ENCODE assay signal across 11 cellular contexts in genomic region chr7:47570649-47571050, GRCh38. TPM values are rescaled to one million over a fixed set of nuclear protein-coding genes. Genes with fewer than 3 reads are reported as not detected.
DNase-seq lines count a peak whose midpoint lies in the region; ATAC-seq and TF ChIP-seq lines count a peak whose summit lies in the region.
"Had no signal": no experiment of that assay in that cellular context is flagged by ENCODE, and none has a peak within 500 bp of the region (broad histone marks: within the 10 kb centered on the region; RNA-seq: fewer than 3 reads in every experiment).

No MANE protein-coding gene starts in this region.

- intact Hi-C loops in heart left ventricle (cut with DNase I) (loop anchor here in 5 of 10 donors (5.0 to 10.0 kb wide), 6 partner anchors 86 to 286 kb away; no protein-coding TSS in a partner anchor), psoas muscle (cut with DNase I) (loop anchor here in 1 of 2 donors (10.0 kb wide), 2 partner anchors 126 to 244 kb away; no protein-coding TSS in a partner anchor)

- TF ChIP-seq POLR2A in heart left ventricle (IDR thresholded peaks at IDR 0.05), result no peak

- H3K4me1 ChIP-seq in heart left ventricle (peaks cover 0 to 76% (median 35%) of the 10 kb centered on the region in 12 donors), psoas muscle (peaks cover 22% of the 10 kb centered on the region)

- ATAC-seq in heart left ventricle, result peak; percentile 33 to 69 (median 62)
- peak in 3 of 4 donors; percentile 24 to 27 (median 26) for ATAC-seq in psoas muscle
- ATAC-seq in HG03469 (IDR thresholded peaks at IDR 0.05; ENCODE audit: unreplicated experiment), result no peak
- no peak for ATAC-seq in HG02938 (IDR thresholded peaks at IDR 0.05; ENCODE audit: unreplicated experiment)

- DNase-seq in AG08395 (ENCODE audit: low spot score), result peak; percentile 54
- DNase-seq in heart left ventricle, result peak in 1 of 5 donors; percentile 68
- DNase-seq in psoas muscle, result peak; percentile 44 to 70
- DNase-seq in NCI-H1105 treated with DMSO at 0.1 percent for 48 hours (lab: John Stamatoyannopoulos, UW), result no peak
- DNase-seq in HPDE6-E6E7 (ENCODE audit: extremely low spot score), result no peak
- DNase-seq: activated T-cell treated with anti-CD3 and anti-CD28 coated beads for 4 hours, T-helper 17 cell had no signal

- no peaks in the 10 kb centered on the region for H3K36me3 ChIP-seq in heart left ventricle
- no peaks in the 10 kb centered on the region for H3K36me3 ChIP-seq in psoas muscle (ENCODE audit: insufficient read depth in 1 of 2, low read depth in 1 of 2)

- H3K27ac ChIP-seq in VCaP (peak overlapping the region; percentile 24; the same call in 1 of the 2 replicates), heart left ventricle (peak overlapping the region; percentile 51 to 93 (median 82)), psoas muscle (peak overlapping the region; percentile 53)

- TF ChIP-seq CTCF in VCaP (conservative IDR thresholded peaks at IDR 0.05), result no peak
- no peak for TF ChIP-seq CTCF in heart left ventricle (IDR thresholded peaks at IDR 0.05)
- no peak for TF ChIP-seq CTCF in psoas muscle (IDR thresholded peaks at IDR 0.05)

- 51 to 58% (median 54%) methylated on average over 4 of the region's 4 CpGs for WGBS in heart left ventricle, 4 donors
- WGBS in psoas muscle, 3 donors, result 66 to 75% (median 67%) methylated on average over 4 of the region's 4 CpGs

- H3K9me3 ChIP-seq in heart left ventricle (no peaks in the 10 kb centered on the region), psoas muscle (no peaks in the 10 kb centered on the region)
- H3K9me3 ChIP-seq: HAP-1 had no signal

- H3K4me3 ChIP-seq in heart left ventricle (no peak overlapping the region), psoas muscle (no peak overlapping the region)
- H3K4me3 ChIP-seq: HAP-1 had no signal

- H3K27me3 ChIP-seq in heart left ventricle (no peaks in the 10 kb centered on the region), psoas muscle (ENCODE audit: insufficient read depth in 3 of 3, low read length in 2 of 3) (peaks cover 0 to 2% (median 0%) of the 10 kb centered on the region in 3 donors)

RNA-seq across cellular contexts. Expression of gene TNS3, which starts 11.3 kb away (rescaled TPM):
- total RNA-seq in heart left ventricle (100 to 1,000 TPM in 1 of 9 donors, 10 to 100 TPM in 8; 29.6 to 116 (median 37.2) TPM), psoas muscle (10 to 100 TPM; 35.0 to 75.3 (median 45.6) TPM)
- polyA plus RNA-seq in heart left ventricle (10 to 100 TPM; 10.1 to 12.9 TPM), psoas muscle (10 to 100 TPM; 11.5 to 20.2 (median 12.5) TPM)

Comparison
In these comparisons a context has a peak if more than half of its experiments do, and no peak if none do; other contexts are left out.
1. DNase-seq: peak in AG08395 (single experiment) and psoas muscle (2 of 2); none in NCI-H1105 treated with DMSO at 0.1 percent for 48 hours (single experiment) and HPDE6-E6E7 (single experiment).
2. H3K27ac ChIP-seq: peak in every context shown above with its lines; median percentile 82 in heart left ventricle; 53 in psoas muscle; 24 in VCaP.
3. ATAC-seq: peak in heart left ventricle (4 of 4) and psoas muscle (3 of 4); none in HG03469 (single experiment) and HG02938 (single experiment).